Comparison of ENCODE assay signal across 8 cellular contexts in the genomic region with DNA sequence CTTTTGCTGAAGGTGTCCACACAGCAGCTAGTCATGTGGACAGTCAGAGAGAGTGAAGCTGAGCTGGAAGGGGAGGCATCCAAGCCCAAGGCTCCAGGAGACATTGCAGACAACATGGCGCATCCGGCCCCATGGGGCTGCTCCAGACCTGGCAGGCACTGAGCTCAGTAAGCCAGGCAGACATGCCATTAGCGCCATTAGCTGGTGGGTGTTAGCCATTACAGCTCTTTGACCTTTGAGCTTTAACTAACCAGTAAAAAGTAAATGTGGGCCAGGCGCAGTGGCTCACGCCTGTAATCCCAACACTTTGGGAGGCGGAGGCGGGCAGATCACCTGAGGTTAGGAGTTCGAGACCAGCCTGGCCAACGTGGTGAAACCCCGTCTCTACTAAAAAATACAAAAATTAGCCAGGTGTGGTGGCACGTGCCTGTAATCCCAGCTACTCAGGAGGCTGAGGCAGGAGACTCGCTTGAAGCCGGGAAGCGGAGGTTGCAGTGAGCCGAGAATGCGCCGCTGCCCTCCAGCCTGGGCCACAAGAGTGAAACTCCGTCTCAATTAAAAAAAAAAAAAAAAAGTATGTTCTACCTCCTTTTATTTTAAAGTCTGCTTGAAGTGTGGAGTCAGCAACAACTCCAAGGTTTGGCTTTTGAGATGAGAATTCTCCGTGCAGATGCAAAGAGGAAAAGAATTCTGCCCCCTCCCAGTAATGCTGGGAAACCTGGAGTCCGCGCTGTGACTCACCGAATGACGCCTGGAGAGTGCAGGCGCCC.
DNase-seq lines count a peak whose midpoint lies in the region; ATAC-seq, FAIRE-seq and TF ChIP-seq lines count a peak whose summit lies in the region.
"Had no signal": no experiment of that assay in that cellular context is flagged by ENCODE, and none has a peak within 500 bp of the region (broad histone marks: within the 10 kb centered on the region; RNA-seq: fewer than 3 reads in every experiment).

No MANE protein-coding gene starts in this region.

- no peak overlapping the region for H2BK20ac ChIP-seq in IMR-90 (ENCODE audit: low read depth, low read length)

- H3K9me3 Mint-ChIP-seq in chondrocyte (ENCODE audit: low read depth) (no peaks in the 10 kb centered on the region), nephron progenitor cell (peaks cover 3% of the 10 kb centered on the region)
- H3K9me3 Mint-ChIP-seq: central memory CD8-positive, alpha-beta T cell had no signal

- H3K4me1 ChIP-seq in IMR-90 (ENCODE audit: control insufficient read depth, insufficient read depth, low read length) = peaks cover 2% of the 10 kb centered on the region; the same call in 1 of the 2 replicates

- H4K20me1 ChIP-seq in IMR-90 (ENCODE audit: insufficient read depth, low read length) = 0 out of 2 replicates have a peak, but pooled peaks cover 3% of the 10 kb centered on the region

- no peak for FAIRE-seq in frontal cortex (lab: Jason Lieb, UNC)

- H3K79me1 ChIP-seq in IMR-90 (ENCODE audit: low read depth in 1 of 2, low read length in 2 of 2) = peaks cover 2 to 10% of the 10 kb centered on the region in 2 experiments; a peak in 3 of 4 replicates

- H2BK15ac ChIP-seq in IMR-90 (ENCODE audit: low read depth, low read length) = no peak overlapping the region

- H3K36me3 Mint-ChIP-seq in chondrocyte (ENCODE audit: low read depth) = peaks cover 15% of the 10 kb centered on the region
- peaks cover 42% of the 10 kb centered on the region for H3K36me3 Mint-ChIP-seq in nephron progenitor cell (ENCODE audit: low read depth)

- peaks cover 16% of the 10 kb centered on the region for H3K36me3 ChIP-seq in IMR-90 (ENCODE audit: control insufficient read depth, insufficient read depth, low read length)

- no peaks in the 10 kb centered on the region for H3K27me3 ChIP-seq in IMR-90 (ENCODE audit: control insufficient read depth, insufficient read depth, low read length)

- in situ Hi-C loops in IMR-90 (cut with MboI; ENCODE audit: low sequenced_read_pairs) = no loop called here

- H3K4me2 ChIP-seq in IMR-90 (ENCODE audit: low read depth, low read length) = no peak overlapping the region

- no peaks in the 10 kb centered on the region for H3K9me3 ChIP-seq in IMR-90 (ENCODE audit: control insufficient read depth, insufficient read depth, low read length)

- H3K9me1 ChIP-seq in IMR-90 (ENCODE audit: insufficient read depth, low read length) = peaks cover 3% of the 10 kb centered on the region

- TF ChIP-seq CTCF in GM10248 (IDR thresholded peaks at IDR 0.05; ENCODE audit: control extremely low read depth, extremely low read depth, low read depth, missing control alignments) (peak; percentile 16), IMR-90 (conservative IDR thresholded peaks at IDR 0.05; ENCODE audit: low read depth, low read length) (no peak), chondrocyte (IDR thresholded peaks at IDR 0.05) (no peak), nephron progenitor cell (IDR thresholded peaks at IDR 0.05) (no peak)

- H3K4me3 ChIP-seq in IMR-90 (ENCODE audit: insufficient read depth, low read depth, low read length) = no peak overlapping the region

- no peak overlapping the region for H3K18ac ChIP-seq in IMR-90 (ENCODE audit: low read depth, low read length)

- H3K27me3 Mint-ChIP-seq in chondrocyte (ENCODE audit: low read depth) (no peaks in the 10 kb centered on the region), nephron progenitor cell (ENCODE audit: low read depth, poor library complexity) (no peaks in the 10 kb centered on the region)
- H3K27me3 Mint-ChIP-seq: central memory CD8-positive, alpha-beta T cell had no signal

- BruUV-seq in IMR-90 (replicated peaks; lab: Mats Ljungman, UMichigan) = no TSS peak

- POLR2A ChIA-PET in GM10248 (lab: Yijun Ruan, JAX) (no interaction called here), IMR-90 (lab: Charles Lee; ENCODE audit: unreplicated experiment) (interaction anchor here (0.6 kb wide), 1 partner anchor 19 kb away, joined by 6 read pairs; no protein-coding TSS in a partner anchor)

- H3K56ac ChIP-seq in IMR-90 (ENCODE audit: extremely low read depth, insufficient read depth, low read length) = no peak overlapping the region

- intact Hi-C loops in IMR-90 (cut with micrococcal nuclease) = no loop called here

- no peak overlapping the region for H4K8ac ChIP-seq in IMR-90 (ENCODE audit: low read depth in 2 of 2, low read length in 2 of 2)

- no peak for TF ChIP-seq RAD21 in IMR-90 (IDR thresholded peaks at IDR 0.05; ENCODE audit: low read length)

- peak overlapping the region; percentile 54 for H3K27ac Mint-ChIP-seq in chondrocyte (ENCODE audit: unreplicated experiment)
- peak overlapping the region; percentile 84 for H3K27ac Mint-ChIP-seq in nephron progenitor cell

- no peak for TF ChIP-seq POLR2A in IMR-90 (IDR thresholded peaks at IDR 0.05; ENCODE audit: low read depth, low read length)

- H3K23ac ChIP-seq in IMR-90 (ENCODE audit: low read depth, low read length) = no peak overlapping the region

- H2BK120ac ChIP-seq in IMR-90 (ENCODE audit: low read depth, low read length) = no peak overlapping the region

- H4K5ac ChIP-seq in IMR-90 (ENCODE audit: low read depth, low read length) = no peak overlapping the region

- dilution Hi-C loops in IMR-90 (cut with HindIII; ENCODE audit: low sequenced_read_pairs, unreplicated experiment) = no loop called here

- H4K91ac ChIP-seq in IMR-90 (ENCODE audit: insufficient read depth, low read depth, low read length) = no peak overlapping the region

- no peak overlapping the region for H3K9ac ChIP-seq in IMR-90 (ENCODE audit: low read depth, low read length)

- H2BK5ac ChIP-seq in IMR-90 (ENCODE audit: low read depth, low read length, poor library complexity, severe bottlenecking) = no peak overlapping the region

- no peak overlapping the region for H3K4ac ChIP-seq in IMR-90 (ENCODE audit: low read depth, low read length)

- DNase-seq in GM10248 (ENCODE audit: extremely low spot score) = no peak
- peak; percentile 22 for DNase-seq in IMR-90
- DNase-seq in chondrocyte (ENCODE audit: low spot score) = no peak
- no peak for DNase-seq in nephron progenitor cell
- no peak for DNase-seq in frontal cortex (ENCODE audit: low spot score in 2 of 2)
- DNase-seq in NCI-H187 treated with DMSO at 0.1 percent for 48 hours (lab: John Stamatoyannopoulos, UW) = no peak

- no peak overlapping the region for H3K27ac ChIP-seq in IMR-90 (ENCODE audit: insufficient read depth, low read length)

- CTCF ChIA-PET in GM10248 (lab: Yijun Ruan, JAX) = interaction anchor here (0.8 to 1.4 kb wide), 11 partner anchors 9 to 330 kb away, joined by 3 to 6 read pairs (median 3); no protein-coding TSS in a partner anchor
- CTCF ChIA-PET in IMR-90 (lab: Yijun Ruan, JAX) = no interaction called here

- no peaks in the 10 kb centered on the region for H3K4me1 Mint-ChIP-seq in chondrocyte (ENCODE audit: low read depth)
- H3K4me1 Mint-ChIP-seq in nephron progenitor cell = peaks cover 15% of the 10 kb centered on the region
- H3K4me1 Mint-ChIP-seq: central memory CD8-positive, alpha-beta T cell had no signal

- no peak overlapping the region for H2AK9ac ChIP-seq in IMR-90 (replicated peaks; ENCODE audit: low read depth, low read length, poor library complexity)

- 98% methylated on average over 12 of the region's 24 CpGs; no CpG with 5 or more reads in 1 of the 2 experiments for WGBS in IMR-90 (ENCODE audit: extremely low coverage in 2 of 2, insufficient read length in 1 of 2), 2 experiments

- no peak overlapping the region for H3K4me3 Mint-ChIP-seq in chondrocyte (ENCODE audit: unreplicated experiment)
- H3K4me3 Mint-ChIP-seq in nephron progenitor cell = no peak overlapping the region
- H3K4me3 Mint-ChIP-seq: central memory CD8-positive, alpha-beta T cell had no signal

- 0 out of 2 replicates have a peak overlapping the region, but pooled peaks have one; percentile 1 for H2AK5ac ChIP-seq in IMR-90 (ENCODE audit: low read depth, low read length)

- ATAC-seq in IMR-90 (ENCODE audit: low read depth) = no peak; the same call in 1 of the 2 replicates
- ATAC-seq in HG02938 (IDR thresholded peaks at IDR 0.05; ENCODE audit: unreplicated experiment) = no peak

- no peak overlapping the region for H3K14ac ChIP-seq in IMR-90 (replicated peaks; ENCODE audit: low read depth, low read length)

- no peak overlapping the region for H2AFZ ChIP-seq in IMR-90 (replicated peaks; ENCODE audit: low read length, poor library complexity)

TF ChIP-seq in IMR-90, 13 proteins besides CTCF, POLR2A, EP300 and RAD21 (continues in another document):
- TF ChIP-seq SMC3 (IDR thresholded peaks at IDR 0.05; ENCODE audit: low read depth, low read length) = no peak
- no peak for TF ChIP-seq NFE2L2 (IDR thresholded peaks at IDR 0.05; ENCODE audit: low read depth, low read length)
- TF ChIP-seq USF2 (IDR thresholded peaks at IDR 0.05; ENCODE audit: low read depth, low read length) = no peak
- TF ChIP-seq FOS (IDR thresholded peaks at IDR 0.05; ENCODE audit: low read depth, low read length) = no peak
- TF ChIP-seq CHD1 (IDR thresholded peaks at IDR 0.05; ENCODE audit: low read depth, low read length) = no peak
- TF ChIP-seq BHLHE40 (IDR thresholded peaks at IDR 0.05; ENCODE audit: low read depth, low read length) = no peak
- TF ChIP-seq ELK1 (IDR thresholded peaks at IDR 0.05; ENCODE audit: borderline replicate concordance, low read depth, low read length) = no peak
- TF ChIP-seq MXI1 (IDR thresholded peaks at IDR 0.05; ENCODE audit: borderline replicate concordance, low read depth, low read length) = no peak
- TF ChIP-seq MAZ (IDR thresholded peaks at IDR 0.05; ENCODE audit: borderline replicate concordance, low read depth, low read length) = no peak
- no peak for TF ChIP-seq RCOR1 (IDR thresholded peaks at IDR 0.05; ENCODE audit: insufficient replicate concordance, low read length)
- TF ChIP-seq RFX5 (IDR thresholded peaks at IDR 0.05; ENCODE audit: low read depth, low read length) = no peak
- TF ChIP-seq MAFK (IDR thresholded peaks at IDR 0.05; ENCODE audit: low read depth, low read length) = no peak
